ENCODE assay signal across 11 cellular contexts in the genomic region with DNA sequence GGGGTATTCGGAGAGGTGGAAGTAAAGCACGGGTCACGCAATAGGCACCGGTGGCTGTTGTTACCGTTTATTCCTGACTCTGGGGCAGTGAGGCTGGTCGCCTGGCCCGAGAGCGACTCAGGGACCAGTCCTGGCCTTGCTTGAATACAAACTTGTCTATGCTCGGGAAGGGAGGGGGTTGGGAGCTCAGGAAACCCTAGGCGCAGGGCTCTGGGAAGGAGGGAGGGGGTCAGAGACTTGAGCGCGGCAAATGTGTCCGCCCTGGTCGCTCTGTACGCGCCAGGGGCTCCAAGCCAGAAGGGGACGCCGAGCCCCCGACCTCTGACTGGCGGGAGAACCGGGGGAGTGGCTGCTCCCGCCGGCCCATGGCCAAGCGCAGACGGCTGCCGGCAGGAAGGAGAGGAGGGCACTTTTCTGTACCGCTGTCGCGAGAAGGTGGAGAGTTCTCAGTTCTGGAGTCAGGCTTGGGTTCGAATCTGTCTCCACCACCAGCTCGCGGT. TPM values are rescaled to one million over a fixed set of nuclear protein-coding genes. Genes with fewer than 3 reads are reported as not detected.
DNase-seq lines count a peak whose midpoint lies in the region; ATAC-seq and TF ChIP-seq lines count a peak whose summit lies in the region.
"Had no signal": no experiment of that assay in that cellular context is flagged by ENCODE, and none has a peak within 500 bp of the region (broad histone marks: within the 10 kb centered on the region; RNA-seq: fewer than 3 reads in every experiment).

No MANE protein-coding gene starts in this region.

- H3K27me3 Mint-ChIP-seq in activated CD8-positive, alpha-beta memory T cell treated with anti-CD3 and anti-CD28 coated beads, Interleukin-2, amount 10 ng/mL, durations not matched to agents 7 days and 5 days: peaks cover 66% of the 10 kb centered on the region

- no peak overlapping the region for H3K27ac ChIP-seq in mesenchymal stem cell (ENCODE audit: low read length, poor library complexity, severe bottlenecking)
- no peak overlapping the region for H3K27ac ChIP-seq in upper lobe of right lung

- no peak overlapping the region for H3K4me3 ChIP-seq in mesenchymal stem cell (ENCODE audit: insufficient read depth in 1 of 2, low read depth in 1 of 2, low read length in 2 of 2)
- peak overlapping the region; percentile 45 for H3K4me3 ChIP-seq in upper lobe of right lung

- intact Hi-C loops in upper lobe of right lung (cut with DNase I): no loop called here

- H3K4me1 Mint-ChIP-seq in activated CD8-positive, alpha-beta memory T cell treated with anti-CD3 and anti-CD28 coated beads, Interleukin-2, amount 10 ng/mL, durations not matched to agents 7 days and 5 days: peaks cover 12% of the 10 kb centered on the region

- ATAC-seq in activated CD8-positive, alpha-beta memory T cell treated with anti-CD3 and anti-CD28 coated beads, Interleukin-2, amount 10 ng/mL, durations not matched to agents 7 days and 5 days: no peak
- no peak for ATAC-seq in upper lobe of right lung
- ATAC-seq in GM19397 (IDR thresholded peaks at IDR 0.05; ENCODE audit: unreplicated experiment): no peak

- no peaks in the 10 kb centered on the region for H3K36me3 Mint-ChIP-seq in activated CD8-positive, alpha-beta memory T cell treated with anti-CD3 and anti-CD28 coated beads, Interleukin-2, amount 10 ng/mL, durations not matched to agents 7 days and 5 days
- H3K36me3 Mint-ChIP-seq: activated naive CD4-positive, alpha-beta T cell treated with anti-CD3 and anti-CD28 coated beads, Interleukin-2, amount 50 U/mL, for 24 hours had no signal

- H3K9me3 ChIP-seq in mesenchymal stem cell (ENCODE audit: control insufficient read depth, low read length) (no peaks in the 10 kb centered on the region), upper lobe of right lung (no peaks in the 10 kb centered on the region)

- no peak for DNase-seq in activated CD8-positive, alpha-beta memory T cell treated with anti-CD3 and anti-CD28 coated beads, Interleukin-2, amount 10 ng/mL, durations not matched to agents 7 days and 5 days
- no peak for DNase-seq in activated CD8-positive, alpha-beta memory T cell treated with anti-CD3 and anti-CD28 coated beads, Interleukin-2, amount 50 U/mL, for 4 hours
- DNase-seq in astrocyte of the hippocampus (ENCODE audit: low read depth, low spot score) (peak; percentile 33), mesenchymal stem cell (no peak), upper lobe of right lung (no peak), NCI-H2081 treated with DMSO at 0.1 percent for 48 hours (lab: John Stamatoyannopoulos, UW) (no peak), OCI-M2 (lab: John Stamatoyannopoulos, UW; ENCODE audit: unreplicated experiment) (no peak)
- DNase-seq: COR-L47, KG1 had no signal

- no peak overlapping the region for H3K9ac ChIP-seq in mesenchymal stem cell (ENCODE audit: low read length)

- H3K14ac ChIP-seq in mesenchymal stem cell (ENCODE audit: low read length in 2 of 2): no peak overlapping the region

- no peak overlapping the region for H2AK5ac ChIP-seq in mesenchymal stem cell (ENCODE audit: low read length, severe bottlenecking)

- H3K27ac Mint-ChIP-seq in activated CD8-positive, alpha-beta memory T cell treated with anti-CD3 and anti-CD28 coated beads, Interleukin-2, amount 10 ng/mL, durations not matched to agents 7 days and 5 days: no peak overlapping the region
- H3K27ac Mint-ChIP-seq: activated naive CD4-positive, alpha-beta T cell treated with anti-CD3 and anti-CD28 coated beads, Interleukin-2, amount 50 U/mL, for 24 hours had no signal

- H3K4ac ChIP-seq in mesenchymal stem cell (ENCODE audit: low read depth in 1 of 2, low read length in 2 of 2): no peak overlapping the region

- CTCF ChIA-PET in activated CD8-positive, alpha-beta memory T cell treated with anti-CD3 and anti-CD28 coated beads, Interleukin-2, amount 10 ng/mL, durations not matched to agents 7 days and 5 days (lab: Charles Lee): no interaction called here

- H3K4me2 ChIP-seq in mesenchymal stem cell (ENCODE audit: low read length, poor library complexity, severe bottlenecking): peak overlapping the region; percentile 67

- no peak overlapping the region for H2AFZ ChIP-seq in mesenchymal stem cell (ENCODE audit: low read depth, low read length)

- H3K9me3 Mint-ChIP-seq in activated CD8-positive, alpha-beta memory T cell treated with anti-CD3 and anti-CD28 coated beads, Interleukin-2, amount 10 ng/mL, durations not matched to agents 7 days and 5 days (ENCODE audit: low read depth): no peaks in the 10 kb centered on the region
- H3K9me3 Mint-ChIP-seq: activated naive CD4-positive, alpha-beta T cell treated with anti-CD3 and anti-CD28 coated beads, Interleukin-2, amount 50 U/mL, for 24 hours had no signal

- H3K4me1 ChIP-seq in mesenchymal stem cell (ENCODE audit: control insufficient read depth, insufficient read depth, low read depth, low read length) (peaks cover 27% of the 10 kb centered on the region), upper lobe of right lung (peaks cover 11% of the 10 kb centered on the region)

- peak overlapping the region; percentile 3 for H3K4me3 Mint-ChIP-seq in activated CD8-positive, alpha-beta memory T cell treated with anti-CD3 and anti-CD28 coated beads, Interleukin-2, amount 10 ng/mL, durations not matched to agents 7 days and 5 days

- no peak overlapping the region for H4K91ac ChIP-seq in mesenchymal stem cell (ENCODE audit: low read length)

- no peak overlapping the region for H3K23ac ChIP-seq in mesenchymal stem cell (ENCODE audit: low read length in 2 of 2)

- H2BK12ac ChIP-seq in mesenchymal stem cell (ENCODE audit: low read length in 2 of 2): no peak overlapping the region

- no peaks in the 10 kb centered on the region for H3K79me1 ChIP-seq in mesenchymal stem cell (replicated peaks; ENCODE audit: low read length, poor library complexity, severe bottlenecking)

- H3K27me3 ChIP-seq in mesenchymal stem cell (ENCODE audit: control insufficient read depth in 1 of 2, insufficient read depth in 1 of 2, low read length in 2 of 2) (peaks cover 79 to 93% of the 10 kb centered on the region in 2 experiments), upper lobe of right lung (peaks cover 36% of the 10 kb centered on the region)

- H4K8ac ChIP-seq in mesenchymal stem cell (ENCODE audit: low read length): no peak overlapping the region

- no peak overlapping the region for H2BK15ac ChIP-seq in mesenchymal stem cell (ENCODE audit: low read depth, poor library complexity, severe bottlenecking)

- 1% methylated on average over 17 of the region's 32 CpGs for WGBS in mesenchymal stem cell

- no peak overlapping the region for H2BK120ac ChIP-seq in mesenchymal stem cell (ENCODE audit: low read depth, low read length)

- no peak for TF ChIP-seq CTCF in upper lobe of right lung (IDR thresholded peaks at IDR 0.05)

- H3K36me3 ChIP-seq in mesenchymal stem cell (ENCODE audit: control insufficient read depth in 1 of 2, insufficient read depth in 2 of 2, low read depth in 1 of 2, low read length in 2 of 2) (no peaks in the 10 kb centered on the region), upper lobe of right lung (no peaks in the 10 kb centered on the region)

- H3K18ac ChIP-seq in mesenchymal stem cell (ENCODE audit: low read depth in 1 of 2, low read length in 2 of 2): no peak overlapping the region

- H2BK5ac ChIP-seq in mesenchymal stem cell (ENCODE audit: low read depth, low read length, poor library complexity, severe bottlenecking): no peak overlapping the region

RNA-seq across cellular contexts. Expression of a gene that starts 1.5 kb away (rescaled TPM):
- under 1 TPM in 1 of 2 experiments, not detected in 1; 0.28 TPM for total RNA-seq in activated CD8-positive, alpha-beta memory T cell treated with anti-CD3 and anti-CD28 coated beads, Interleukin-2, amount 10 ng/mL, durations not matched to agents 7 days and 5 days
- polyA plus RNA-seq in mesenchymal stem cell (2013, experiment 1 of 2): not detected
- polyA plus RNA-seq in mesenchymal stem cell (2013, experiment 2 of 2): not detected
- 1.2 TPM for total RNA-seq in upper lobe of right lung
